Comparison of ENCODE assay signal across 8 cellular contexts in genomic region chr2:105521176-105521575, GRCh38.
DNase-seq lines count a peak whose midpoint lies in the region; ATAC-seq, FAIRE-seq and TF ChIP-seq lines count a peak whose summit lies in the region.

No MANE protein-coding gene starts in this region.

- H3K27me3 ChIP-seq in DOHH2 (ENCODE audit: control insufficient read depth, low read length) = no peaks in the 10 kb centered on the region
- H3K27me3 ChIP-seq in Loucy (ENCODE audit: insufficient read depth, low read length, poor library complexity, severe bottlenecking) = no peaks in the 10 kb centered on the region

- no peak overlapping the region for H3K4me3 ChIP-seq in DOHH2 (ENCODE audit: low read length)
- H3K4me3 ChIP-seq in Loucy (ENCODE audit: low read length, poor library complexity, severe bottlenecking) = no peak overlapping the region

- H3K9ac ChIP-seq in Loucy (ENCODE audit: low read depth, low read length, poor library complexity, severe bottlenecking) = no peak overlapping the region

- H4K20me1 ChIP-seq in DOHH2 (ENCODE audit: control insufficient read depth, insufficient read depth, low read depth, low read length) = no peaks in the 10 kb centered on the region
- no peaks in the 10 kb centered on the region for H4K20me1 ChIP-seq in Loucy (ENCODE audit: insufficient read depth, low read length, poor library complexity, severe bottlenecking)

- TF ChIP-seq CTCF in DOHH2 (IDR thresholded peaks at IDR 0.05; ENCODE audit: low read depth, low read length, poor library complexity, severe bottlenecking) (peak; percentile 64), Loucy (conservative IDR thresholded peaks at IDR 0.05; ENCODE audit: low read length) (peak; percentile 85), osteocyte (IDR thresholded peaks at IDR 0.05) (peak; percentile 72)

- ATAC-seq in HG02981 (IDR thresholded peaks at IDR 0.05; ENCODE audit: unreplicated experiment) (no peak), GM21717 (IDR thresholded peaks at IDR 0.05; ENCODE audit: unreplicated experiment) (no peak)

- H3K79me2 ChIP-seq in DOHH2 (ENCODE audit: control insufficient read depth, low read length) (no peaks in the 10 kb centered on the region), Loucy (ENCODE audit: insufficient read depth, low read length) (no peaks in the 10 kb centered on the region)

- H2AFZ ChIP-seq in Loucy (ENCODE audit: low read length) = no peak overlapping the region

- H3K27ac ChIP-seq in DOHH2 (ENCODE audit: low read depth, low read length) = no peak overlapping the region

- H3K4me1 ChIP-seq in DOHH2 (ENCODE audit: control insufficient read depth, low read length) (no peaks in the 10 kb centered on the region), Loucy (ENCODE audit: insufficient read depth, low read length, poor library complexity, severe bottlenecking) (peaks cover 28% of the 10 kb centered on the region)

- H3K27me3 Mint-ChIP-seq in osteocyte (ENCODE audit: unreplicated experiment) = peaks cover 16% of the 10 kb centered on the region

- no peaks in the 10 kb centered on the region for H3F3A ChIP-seq in DOHH2 (ENCODE audit: control insufficient read depth, insufficient read depth)
- no peaks in the 10 kb centered on the region for H3F3A ChIP-seq in Loucy (ENCODE audit: low read depth)

- H3K9me3 ChIP-seq in DOHH2 (ENCODE audit: control insufficient read depth, insufficient read depth, low read length) (no peaks in the 10 kb centered on the region), Loucy (ENCODE audit: insufficient read depth, low read depth, low read length) (no peaks in the 10 kb centered on the region)

- peaks cover 27% of the 10 kb centered on the region for H3K4me1 Mint-ChIP-seq in osteocyte (ENCODE audit: unreplicated experiment)

- H3K4me2 ChIP-seq in DOHH2 (ENCODE audit: low read length) = no peak overlapping the region
- H3K4me2 ChIP-seq in Loucy (ENCODE audit: low read depth, low read length, poor library complexity, severe bottlenecking) = no peak overlapping the region

- H3K9me3 Mint-ChIP-seq in osteocyte (ENCODE audit: unreplicated experiment) = no peaks in the 10 kb centered on the region

- DNase-seq in osteocyte (ENCODE audit: extremely low spot score, unreplicated experiment) (no peak), GDM1 (lab: John Stamatoyannopoulos, UW) (no peak)
- no peak for DNase-seq in activated effector memory CD4-positive, alpha-beta T cell treated with anti-CD3 and anti-CD28 coated beads, Interleukin-2, amount 50 U/mL, for 16 hours

- H3K27ac Mint-ChIP-seq in osteocyte (ENCODE audit: unreplicated experiment) = no peak overlapping the region

- H3K36me3 ChIP-seq in DOHH2 (ENCODE audit: control insufficient read depth, low read length) (no peaks in the 10 kb centered on the region), Loucy (ENCODE audit: insufficient read depth, low read length) (no peaks in the 10 kb centered on the region)

- FAIRE-seq in colon (lab: Jason Lieb, UNC) = peak; percentile 58

- H3K4me3 Mint-ChIP-seq in osteocyte (ENCODE audit: unreplicated experiment) = no peak overlapping the region

- H3K9me2 ChIP-seq in DOHH2 (replicated peaks; ENCODE audit: control insufficient read depth, low read length) (no peaks in the 10 kb centered on the region), Loucy (replicated peaks; ENCODE audit: low read depth, low read length) (no peaks in the 10 kb centered on the region)

- no peaks in the 10 kb centered on the region for H3K36me3 Mint-ChIP-seq in osteocyte (ENCODE audit: unreplicated experiment)
